8 cellular contexts compared by ENCODE assay signal in the genomic region with DNA sequence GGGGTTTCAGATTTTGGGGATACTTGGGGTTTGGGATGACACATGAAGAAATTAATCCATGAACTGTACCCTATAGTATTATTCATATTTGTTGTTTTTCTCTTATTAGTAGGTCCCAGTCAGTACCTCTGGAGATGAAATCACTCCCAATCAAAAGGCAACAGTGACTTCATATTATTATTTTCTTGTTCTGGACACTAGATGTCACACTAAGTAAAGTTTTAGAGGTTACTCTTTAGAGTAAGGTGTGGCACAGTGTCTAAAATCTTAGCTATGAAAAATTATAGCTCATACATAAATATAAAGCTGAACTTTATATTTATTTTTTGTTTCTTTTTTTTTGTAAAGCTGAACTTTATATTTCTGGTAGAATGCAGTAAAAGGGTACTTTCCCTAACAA. TPM values are rescaled to one million over a fixed set of nuclear protein-coding genes. Genes with fewer than 3 reads are reported as not detected.
DNase-seq lines count a peak whose midpoint lies in the region; ATAC-seq, FAIRE-seq and TF ChIP-seq lines count a peak whose summit lies in the region.

No MANE protein-coding gene starts in this region.

- TF ChIP-seq CTCF in Calu3 (IDR thresholded peaks at IDR 0.05; ENCODE audit: unreplicated experiment) (peak; percentile 16), HFFc6 (IDR thresholded peaks at IDR 0.05) (peak; percentile 60), OCI-LY1 (IDR thresholded peaks at IDR 0.05; ENCODE audit: low read length) (peak; percentile 66), endothelial cell of umbilical vein (IDR thresholded peaks at IDR 0.05; ENCODE audit: extremely low read depth in 1 of 2, insufficient read depth in 1 of 2, low read depth in 1 of 2, low read length in 2 of 2) (no peak), osteocyte (IDR thresholded peaks at IDR 0.05) (peak; percentile 58), stomach (IDR thresholded peaks at IDR 0.05) (peak in 2 of 7 experiments; percentile 20 to 27)

- no peak for TF ChIP-seq EP300 in stomach (IDR thresholded peaks at IDR 0.05)

- no peaks in the 10 kb centered on the region for H3K9me2 ChIP-seq in OCI-LY1 (ENCODE audit: low read depth, low read length)

- H3K4me3 ChIP-seq in OCI-LY1 (ENCODE audit: low read depth, low read length, poor library complexity, severe bottlenecking) (no peak overlapping the region), endothelial cell of umbilical vein (replicated peaks in 1 of 3; ENCODE audit: insufficient read depth in 1 of 3, low read depth in 1 of 3, low read length in 3 of 3) (no peak overlapping the region), stomach (no peak overlapping the region)

- H3K9me3 ChIP-seq in OCI-LY1 (ENCODE audit: low read length) (no peaks in the 10 kb centered on the region), endothelial cell of umbilical vein (replicated peaks; ENCODE audit: control insufficient read depth, insufficient read depth, low read length) (no peaks in the 10 kb centered on the region), stomach (no peaks in the 10 kb centered on the region)

- H3K36me3 ChIP-seq in OCI-LY1 (ENCODE audit: insufficient read depth, low read length), result no peaks in the 10 kb centered on the region
- H3K36me3 ChIP-seq in endothelial cell of umbilical vein (ENCODE audit: control insufficient read depth in 2 of 2, extremely low read depth in 1 of 2, insufficient read depth in 2 of 2, low read length in 2 of 2), result peaks cover 13 to 16% of the 10 kb centered on the region in 2 experiments
- H3K36me3 ChIP-seq in stomach, result peaks cover 18 to 56% (median 43%) of the 10 kb centered on the region in 4 donors

- DNase-seq in Calu3 (no peak), HFFc6 (no peak), endothelial cell of umbilical vein (ENCODE audit: low read depth, low spot score) (peak; percentile 35), osteocyte (ENCODE audit: extremely low spot score, unreplicated experiment) (no peak), stomach (no peak), iPS-NIHi7 (ENCODE audit: extremely low spot score) (no peak)

- POLR2A ChIA-PET in endothelial cell of umbilical vein (lab: Charles Lee), result no interaction called here

- H3K9me3 Mint-ChIP-seq in Calu3 (ENCODE audit: low read depth, unreplicated experiment) (no peaks in the 10 kb centered on the region), HFFc6 (no peaks in the 10 kb centered on the region), osteocyte (ENCODE audit: unreplicated experiment) (no peaks in the 10 kb centered on the region)

- H3K27ac Mint-ChIP-seq in Calu3 (ENCODE audit: unreplicated experiment) (no peak overlapping the region), HFFc6 (no peak overlapping the region), osteocyte (ENCODE audit: unreplicated experiment) (no peak overlapping the region)

- H3K27ac ChIP-seq in OCI-LY1 (ENCODE audit: low read depth, low read length, poor library complexity, severe bottlenecking) (no peak overlapping the region), endothelial cell of umbilical vein (ENCODE audit: insufficient read depth, low read depth, low read length) (no peak overlapping the region), stomach (no peak overlapping the region)

- no peak for TF ChIP-seq POLR2A in endothelial cell of umbilical vein (IDR thresholded peaks at IDR 0.05; ENCODE audit: low read depth, low read length)
- TF ChIP-seq POLR2A in stomach (IDR thresholded peaks at IDR 0.05), result no peak

- H3K9me1 ChIP-seq in endothelial cell of umbilical vein (replicated peaks; ENCODE audit: control insufficient read depth, extremely low read depth, insufficient read depth, low read length), result no peaks in the 10 kb centered on the region

- no peak overlapping the region for H3K4me2 ChIP-seq in OCI-LY1 (ENCODE audit: low read length)
- no peak overlapping the region for H3K4me2 ChIP-seq in endothelial cell of umbilical vein (ENCODE audit: insufficient read depth, low read length)

- ATAC-seq in GM19455 (IDR thresholded peaks at IDR 0.05; ENCODE audit: unreplicated experiment), result no peak

- FAIRE-seq in endothelial cell of umbilical vein (lab: Jason Lieb, UNC), result no peak

- H3K4me3 Mint-ChIP-seq in Calu3 (ENCODE audit: low read depth, unreplicated experiment) (no peak overlapping the region), HFFc6 (no peak overlapping the region), osteocyte (ENCODE audit: unreplicated experiment) (no peak overlapping the region)

- H2AFZ ChIP-seq in OCI-LY1 (ENCODE audit: low read length) (no peak overlapping the region), endothelial cell of umbilical vein (ENCODE audit: low read depth, low read length) (no peak overlapping the region)

- H3K4me1 Mint-ChIP-seq in Calu3 (ENCODE audit: low read depth, unreplicated experiment) (peaks cover 12% of the 10 kb centered on the region), HFFc6 (ENCODE audit: low read depth) (peaks cover 13% of the 10 kb centered on the region), osteocyte (ENCODE audit: unreplicated experiment) (peaks cover 2% of the 10 kb centered on the region)

- H3K27me3 Mint-ChIP-seq in Calu3 (ENCODE audit: unreplicated experiment) (no peaks in the 10 kb centered on the region), HFFc6 (ENCODE audit: insufficient read depth) (no peaks in the 10 kb centered on the region; the same call in 1 of the 2 replicates), osteocyte (ENCODE audit: unreplicated experiment) (no peaks in the 10 kb centered on the region)

- H3K36me3 Mint-ChIP-seq in Calu3 (ENCODE audit: insufficient read depth, unreplicated experiment), result peaks cover 5% of the 10 kb centered on the region
- H3K36me3 Mint-ChIP-seq in HFFc6 (ENCODE audit: low read depth), result peaks cover 30% of the 10 kb centered on the region
- peaks cover 39% of the 10 kb centered on the region for H3K36me3 Mint-ChIP-seq in osteocyte (ENCODE audit: unreplicated experiment)

- dilution Hi-C loops in endothelial cell of umbilical vein (cut with MboI; ENCODE audit: extremely low pct_ligation_motif_present, low sequenced_read_pairs), result no loop called here

- no TSS peak for BruUV-seq in Calu3 (replicated peaks; lab: Mats Ljungman, UMichigan)
- no TSS peak for BruUV-seq in endothelial cell of umbilical vein (replicated peaks; lab: Mats Ljungman, UMichigan)

- H3K4me1 ChIP-seq in OCI-LY1 (ENCODE audit: insufficient read depth, low read length, severe bottlenecking) (peaks cover 10% of the 10 kb centered on the region), endothelial cell of umbilical vein (ENCODE audit: control insufficient read depth, extremely low read depth, insufficient read depth, low read length) (no peaks in the 10 kb centered on the region), stomach (peaks cover 0 to 25% (median 15%) of the 10 kb centered on the region in 4 donors)

- intact Hi-C loops in Calu3 (cut with micrococcal nuclease; ENCODE audit: unreplicated experiment), result loop anchor here (1.0 kb wide), 1 partner anchor 233 kb away; no protein-coding TSS in a partner anchor
- intact Hi-C loops in endothelial cell of umbilical vein (cut with micrococcal nuclease), result loop anchor here (1.0 kb wide), 1 partner anchor 233 kb away; no protein-coding TSS in a partner anchor
- intact Hi-C loops in stomach (cut with DNase I; ENCODE audit: low total_unique reads), result no loop called here

- H3K79me2 ChIP-seq in OCI-LY1 (ENCODE audit: insufficient read depth, low read length) (no peaks in the 10 kb centered on the region), endothelial cell of umbilical vein (ENCODE audit: control insufficient read depth, insufficient read depth, low read length) (no peaks in the 10 kb centered on the region)

- H3K9ac ChIP-seq in OCI-LY1 (ENCODE audit: low read length) (no peak overlapping the region), endothelial cell of umbilical vein (replicated peaks; ENCODE audit: extremely low read depth, insufficient read depth, low read length) (no peak overlapping the region)

- no peaks in the 10 kb centered on the region for H3F3A ChIP-seq in OCI-LY1 (ENCODE audit: insufficient read depth, low read length)

- H3K27me3 ChIP-seq in OCI-LY1 (ENCODE audit: insufficient read depth, low read length), result no peaks in the 10 kb centered on the region
- no peaks in the 10 kb centered on the region for H3K27me3 ChIP-seq in endothelial cell of umbilical vein (ENCODE audit: control insufficient read depth in 2 of 2, insufficient read depth in 2 of 2, low read length in 2 of 2)
- H3K27me3 ChIP-seq in stomach, result no peaks in the 10 kb centered on the region

- H4K20me1 ChIP-seq in OCI-LY1 (ENCODE audit: insufficient read depth, low read length) (no peaks in the 10 kb centered on the region), endothelial cell of umbilical vein (replicated peaks; ENCODE audit: control insufficient read depth, extremely low read depth, insufficient read depth, low read length) (no peaks in the 10 kb centered on the region)

- CTCF ChIA-PET in Calu3 (lab: Charles Lee) (interaction anchor here (0.6 to 1.6 kb wide), 9 partner anchors 14 to 275 kb away, joined by 3 to 20 read pairs (median 5); no protein-coding TSS in a partner anchor), endothelial cell of umbilical vein (lab: Charles Lee) (interaction anchor here (0.6 to 4.7 kb wide), 20 partner anchors 9 to 567 kb away, joined by 3 to 87 read pairs (median 3); partner anchors contain the start of genes RFC1 and WDR19)

RNA-seq across cellular contexts. Expression of gene FAM114A1, which starts 35.1 kb away (rescaled TPM):
- 18.5 and 22.1 TPM in 2 replicates for total RNA-seq in Calu3 (2022)
- 100 to 1,000 TPM; 161 to 210 (median 187) TPM for total RNA-seq in HFFc6 (2021; fragmentation: NEBNext Ultra II Directional; extraction: Animal tissue kit (Norgen Biotek cat#: 25700))
- 99.2 and 101 TPM in 2 replicates for total RNA-seq in endothelial cell of umbilical vein
- 91.8 and 118 TPM in 2 replicates for polyA plus RNA-seq in endothelial cell of umbilical vein
- 64.3 and 73.1 TPM in 2 replicates for polyA plus RNA-seq in endothelial cell of umbilical vein (2011; cell fraction: cytosol; rRNA removed)
- polyA plus RNA-seq in endothelial cell of umbilical vein (2011; cell fraction: nucleus; rRNA removed), result 61.7 and 73.7 TPM in 2 replicates
- polyA plus RNA-seq in endothelial cell of umbilical vein (2012), result 66.0 and 86.6 TPM in 2 replicates
- 156 and 166 TPM in 2 replicates for polyA minus RNA-seq in endothelial cell of umbilical vein
- 12.8 TPM for polyA minus RNA-seq in endothelial cell of umbilical vein (2011; cell fraction: cytosol; rRNA and poly(A)+ RNA removed)
- polyA minus RNA-seq in endothelial cell of umbilical vein (2011; cell fraction: nucleus; rRNA and poly(A)+ RNA removed), result 72.2 and 72.8 TPM in 2 replicates
- 120 and 139 TPM in 2 replicates for total RNA-seq in osteocyte
- 100 to 1,000 TPM in 2 of 5 donors, 10 to 100 TPM in 3; 23.2 to 149 (median 63.0) TPM for total RNA-seq in stomach
- polyA plus RNA-seq in stomach, result 10 to 100 TPM; 10.4 to 35.6 (median 35.6) TPM

RNA-seq across cellular contexts. Expression of gene TLR6, which starts 46.1 kb away (rescaled TPM):
- total RNA-seq in Calu3 (2022) (0.68 and 0.73 TPM in 2 replicates), endothelial cell of umbilical vein (1.1 and 1.7 TPM in 2 replicates), osteocyte (2.5 TPM in 2 replicates), stomach (10 to 100 TPM in 1 of 5 donors, 1 to 10 TPM in 2, not detected in 2; 3.3 to 29.0 (median 4.3) TPM)
- total RNA-seq in HFFc6 (2021; fragmentation: NEBNext Ultra II Directional; extraction: Animal tissue kit (Norgen Biotek cat#: 25700)), result 1 to 10 TPM in 3 of 6 experiments, under 1 TPM in 3; 0.76 to 1.3 (median 0.97) TPM
- polyA plus RNA-seq in endothelial cell of umbilical vein (0.16 and 0.19 TPM in 2 replicates), stomach (under 1 TPM; 0.19 to 0.46 (median 0.23) TPM)
- 0.21 and 0.28 TPM in 2 replicates for polyA plus RNA-seq in endothelial cell of umbilical vein (2011; cell fraction: cytosol; rRNA removed)
- 1.0 and 1.2 TPM in 2 replicates for polyA plus RNA-seq in endothelial cell of umbilical vein (2011; cell fraction: nucleus; rRNA removed)
- 0.74 and 0.94 TPM in 2 replicates for polyA plus RNA-seq in endothelial cell of umbilical vein (2012)
- polyA minus RNA-seq in endothelial cell of umbilical vein, result 0.38 and 0.85 TPM in 2 replicates
- polyA minus RNA-seq in endothelial cell of umbilical vein (2011; cell fraction: cytosol; rRNA and poly(A)+ RNA removed), result 4.5 TPM
- polyA minus RNA-seq in endothelial cell of umbilical vein (2011; cell fraction: nucleus; rRNA and poly(A)+ RNA removed), result 0.96 and 1.1 TPM in 2 replicates

Comparison
In these comparisons a context has a peak if more than half of its experiments do, and no peak if none do; other contexts are left out.
1. CTCF ChIP-seq: peak in Calu3 (single experiment), HFFc6 (single experiment), OCI-LY1 (single experiment) and osteocyte (single experiment); none in endothelial cell of umbilical vein (0 of 2).